Comparison of ENCODE assay signal across 8 cellular contexts in genomic region chr7:82442492-82443043, GRCh38. TPM values are rescaled to one million over a fixed set of nuclear protein-coding genes. Genes with fewer than 3 reads are reported as not detected.
A peak's percentile ranks its signal among the peaks of the same experiment; 100 is the strongest.
DNase-seq lines count a peak whose midpoint lies in the region; ATAC-seq and TF ChIP-seq lines count a peak whose summit lies in the region.

No MANE protein-coding gene starts in this region.

- peak overlapping the region; percentile 58 for H3K4me3 Mint-ChIP-seq in activated naive CD4-positive, alpha-beta T cell treated with anti-CD3 and anti-CD28 coated beads, Interleukin-2, amount 50 U/mL, for 24 hours

- H3K4me1 Mint-ChIP-seq in activated naive CD4-positive, alpha-beta T cell treated with anti-CD3 and anti-CD28 coated beads, Interleukin-2, amount 50 U/mL, for 24 hours = peaks cover 5% of the 10 kb centered on the region

- no peak for TF ChIP-seq CTCF in RWPE2 (IDR thresholded peaks at IDR 0.05; ENCODE audit: poor library complexity, severe bottlenecking)
- TF ChIP-seq CTCF in psoas muscle (IDR thresholded peaks at IDR 0.05) = no peak

- H3K27ac Mint-ChIP-seq in activated naive CD4-positive, alpha-beta T cell treated with anti-CD3 and anti-CD28 coated beads, Interleukin-2, amount 50 U/mL, for 24 hours = no peak overlapping the region

- H3K36me3 ChIP-seq in RWPE2 (ENCODE audit: low read depth) (no peaks in the 10 kb centered on the region), psoas muscle (ENCODE audit: insufficient read depth in 1 of 2, low read depth in 1 of 2) (no peaks in the 10 kb centered on the region)

- H3K27me3 Mint-ChIP-seq in activated naive CD4-positive, alpha-beta T cell treated with anti-CD3 and anti-CD28 coated beads, Interleukin-2, amount 50 U/mL, for 24 hours = peaks cover 36% of the 10 kb centered on the region

- peaks cover 2% of the 10 kb centered on the region for H3K9me3 Mint-ChIP-seq in activated naive CD4-positive, alpha-beta T cell treated with anti-CD3 and anti-CD28 coated beads, Interleukin-2, amount 50 U/mL, for 24 hours

- 2% methylated on average over 22 of the region's 22 CpGs for WGBS in psoas muscle, 3 donors

- H3K36me3 Mint-ChIP-seq in activated naive CD4-positive, alpha-beta T cell treated with anti-CD3 and anti-CD28 coated beads, Interleukin-2, amount 50 U/mL, for 24 hours = no peaks in the 10 kb centered on the region

- H3K4me3 ChIP-seq in RWPE2 (ENCODE audit: severe bottlenecking) (peak overlapping the region; percentile 31), psoas muscle (peak overlapping the region; percentile 79)

- H3K27ac ChIP-seq in RWPE2 (ENCODE audit: poor library complexity, severe bottlenecking) (no peak overlapping the region), psoas muscle (peak overlapping the region; percentile 99)

- H3K27me3 ChIP-seq in RWPE2 (ENCODE audit: insufficient read depth, poor library complexity, severe bottlenecking) (peaks cover 87% of the 10 kb centered on the region), psoas muscle (ENCODE audit: insufficient read depth in 3 of 3, low read length in 2 of 3) (no peaks in the 10 kb centered on the region)

- intact Hi-C loops in psoas muscle (cut with DNase I) = loop anchor here (5.0 to 10.0 kb wide), 2 partner anchors 130 to 208 kb away; no protein-coding TSS in a partner anchor

- no peak for ATAC-seq in RWPE2 (ENCODE audit: low read depth)
- ATAC-seq in psoas muscle = peak in 3 of 4 donors; percentile 7 to 14 (median 9)
- no peak for ATAC-seq in GM18907 (IDR thresholded peaks at IDR 0.05; ENCODE audit: unreplicated experiment)

- no peaks in the 10 kb centered on the region for H3K4me1 ChIP-seq in RWPE2 (ENCODE audit: insufficient read depth, poor library complexity, severe bottlenecking)
- H3K4me1 ChIP-seq in psoas muscle = peaks cover 42% of the 10 kb centered on the region

- H3K9me3 ChIP-seq in RWPE2 (ENCODE audit: severe bottlenecking) (no peaks in the 10 kb centered on the region), psoas muscle (no peaks in the 10 kb centered on the region)

- no peak for DNase-seq in activated naive CD4-positive, alpha-beta T cell (lab: John Stamatoyannopoulos, UW)
- DNase-seq in RWPE2 (ENCODE audit: low spot score) (no peak), foreskin melanocyte (peak; percentile 11), psoas muscle (peak; percentile 22 to 56), NCI-H446 treated with DMSO at 0.1 percent for 48 hours (lab: John Stamatoyannopoulos, UW) (no peak)
- no peak for DNase-seq in activated CD4-positive, alpha-beta T cell treated with anti-CD3 and anti-CD28 coated beads, Interleukin-2, amount 50 U/mL, for 1 hour

RNA-seq across cellular contexts. Expression of gene CACNA2D1, which starts 1.0 kb away (rescaled TPM):
- total RNA-seq in psoas muscle = 100 to 1,000 TPM in 3 of 4 donors, 10 to 100 TPM in 1; 97.5 to 167 (median 127) TPM
- 10 to 100 TPM; 10.2 to 62.6 (median 19.8) TPM for polyA plus RNA-seq in psoas muscle

Comparison
In these comparisons a context has a peak if more than half of its experiments do, and no peak if none do; other contexts are left out.
1. DNase-seq: peak in foreskin melanocyte (single experiment) and psoas muscle (2 of 2); none in activated naive CD4-positive, alpha-beta T cell (0 of 4), RWPE2 (single experiment), activated CD4-positive, alpha-beta T cell treated with anti-CD3 and anti-CD28 coated beads, Interleukin-2, amount 50 U/mL, for 1 hour (single experiment) and NCI-H446 treated with DMSO at 0.1 percent for 48 hours (single experiment).
2. ATAC-seq: peak in psoas muscle (3 of 4); none in RWPE2 (single experiment) and GM18907 (single experiment).